Comparison of ENCODE assay signal across 9 cellular contexts in the genomic region with DNA sequence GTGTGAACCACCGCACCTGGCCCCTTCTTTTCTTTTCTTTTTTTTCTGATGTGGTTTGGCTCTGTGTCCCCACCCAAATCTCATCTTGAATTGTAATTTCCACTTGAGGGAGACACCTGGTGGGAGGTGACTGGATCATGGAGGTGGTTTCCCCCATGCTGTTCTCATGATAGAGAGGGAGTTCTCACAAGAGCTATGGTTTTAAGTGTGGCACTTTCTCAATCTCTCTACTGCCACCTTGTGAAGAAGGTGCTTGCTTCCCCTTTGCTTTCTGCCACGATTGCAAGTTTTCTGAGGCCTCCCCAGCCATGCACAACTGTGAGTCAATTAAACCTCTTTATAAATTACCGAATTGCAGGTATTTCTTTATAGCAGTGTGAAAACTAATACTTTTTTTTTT. TPM values are rescaled to one million over a fixed set of nuclear protein-coding genes. Genes with fewer than 3 reads are reported as not detected.
DNase-seq lines count a peak whose midpoint lies in the region; ATAC-seq, FAIRE-seq and TF ChIP-seq lines count a peak whose summit lies in the region.
"Had no signal": no experiment of that assay in that cellular context is flagged by ENCODE, and none has a peak within 500 bp of the region (broad histone marks: within the 10 kb centered on the region; RNA-seq: fewer than 3 reads in every experiment).

No MANE protein-coding gene starts in this region.

- H4K20me1 ChIP-seq in endothelial cell of umbilical vein (replicated peaks; ENCODE audit: control insufficient read depth, extremely low read depth, insufficient read depth, low read length), result no peaks in the 10 kb centered on the region

- DNase-seq in A549 (ENCODE audit: low read depth in 1 of 2, low spot score in 1 of 2), result peak in 1 of 2 experiments; percentile 62
- DNase-seq in OCI-M1 (lab: John Stamatoyannopoulos, UW), result peak; percentile 66
- peak; percentile 26 for DNase-seq in endothelial cell of umbilical vein (ENCODE audit: low read depth, low spot score)
- DNase-seq in endothelial cell (ENCODE audit: low spot score), result no peak
- DNase-seq in occipital lobe (lab: John Stamatoyannopoulos, UW), result no peak
- DNase-seq in psoas muscle, result no peak
- DNase-seq: T-helper 9 cell had no signal

- peaks cover 3% of the 10 kb centered on the region for H3K27me3 Mint-ChIP-seq in endothelial cell (ENCODE audit: unreplicated experiment)

- H3K4me2 ChIP-seq in A549, result no peak overlapping the region
- H3K4me2 ChIP-seq in endothelial cell of umbilical vein (ENCODE audit: insufficient read depth, low read length), result no peak overlapping the region

- intact Hi-C loops in endothelial cell of umbilical vein (cut with micrococcal nuclease) (loop anchor here (1.0 to 10.0 kb wide), 3 partner anchors 44 to 177 kb away; a partner anchor contains a TSS), psoas muscle (cut with DNase I) (loop anchor here in 1 of 2 donors (10.0 kb wide), 1 partner anchor 177 kb away; a partner anchor contains a TSS)

- no peak for TF ChIP-seq EP300 in A549 (IDR thresholded peaks at IDR 0.05)

- peaks cover 8% of the 10 kb centered on the region for H3K4me1 ChIP-seq in A549
- H3K4me1 ChIP-seq in endothelial cell of umbilical vein (ENCODE audit: control insufficient read depth, extremely low read depth, insufficient read depth, low read length), result peaks cover 5% of the 10 kb centered on the region
- peaks cover 13% of the 10 kb centered on the region for H3K4me1 ChIP-seq in psoas muscle

- dilution Hi-C loops in endothelial cell of umbilical vein (cut with MboI; ENCODE audit: extremely low pct_ligation_motif_present, low sequenced_read_pairs), result no loop called here

- H3K27me3 ChIP-seq in endothelial cell of umbilical vein (ENCODE audit: control insufficient read depth in 2 of 2, insufficient read depth in 2 of 2, low read length in 2 of 2), result no peaks in the 10 kb centered on the region
- no peaks in the 10 kb centered on the region for H3K27me3 ChIP-seq in psoas muscle (ENCODE audit: insufficient read depth in 3 of 3, low read length in 2 of 3)

- ATAC-seq in A549, result peak in 1 of 2 experiments; percentile 31; a peak in 2 of 6 replicates
- no peak for ATAC-seq in GM18520 (IDR thresholded peaks at IDR 0.05; ENCODE audit: unreplicated experiment)
- ATAC-seq in psoas muscle, result no peak

- BruUV-seq in endothelial cell of umbilical vein (replicated peaks; lab: Mats Ljungman, UMichigan), result no TSS peak

- WGBS in A549 (ENCODE audit: missing lambda C conversion rate), result 39% methylated on average over 3 of the region's 3 CpGs
- 51 to 62% (median 60%) methylated on average over 3 of the region's 3 CpGs for WGBS in psoas muscle, 3 donors

- CTCF ChIA-PET in A549 (lab: Yijun Ruan, JAX) (interaction anchor here (0.5 to 1.7 kb wide), 8 partner anchors 9 to 179 kb away, joined by 3 to 8 read pairs (median 4); no protein-coding TSS in a partner anchor), endothelial cell of umbilical vein (lab: Charles Lee) (interaction anchor here (0.5 to 2.2 kb wide), 17 partner anchors 10 to 211 kb away, joined by 3 to 15 read pairs (median 3); a partner anchor contains a TSS)

- peak; percentile 34 to 45; a peak in 2 of 5 replicates for TF ChIP-seq RAD21 in A549 (conservative IDR thresholded peaks at IDR 0.05 in 1 of 2, IDR thresholded peaks at IDR 0.05 in 1 of 2)

- peaks cover 14% of the 10 kb centered on the region for H3K4me1 Mint-ChIP-seq in endothelial cell (ENCODE audit: unreplicated experiment)

- no peaks in the 10 kb centered on the region for H3K9me3 Mint-ChIP-seq in endothelial cell (ENCODE audit: unreplicated experiment)

- H3K9me1 ChIP-seq in endothelial cell of umbilical vein (replicated peaks; ENCODE audit: control insufficient read depth, extremely low read depth, insufficient read depth, low read length), result no peaks in the 10 kb centered on the region

- H3K36me3 ChIP-seq in endothelial cell of umbilical vein (ENCODE audit: control insufficient read depth in 2 of 2, extremely low read depth in 1 of 2, insufficient read depth in 2 of 2, low read length in 2 of 2) (peaks cover 0 to 2% of the 10 kb centered on the region in 2 experiments), psoas muscle (ENCODE audit: insufficient read depth in 1 of 2, low read depth in 1 of 2) (no peaks in the 10 kb centered on the region)

- no peak overlapping the region for H2AFZ ChIP-seq in endothelial cell of umbilical vein (ENCODE audit: low read depth, low read length)

- H3K9me3 ChIP-seq in A549 (no peaks in the 10 kb centered on the region), endothelial cell of umbilical vein (replicated peaks; ENCODE audit: control insufficient read depth, insufficient read depth, low read length) (no peaks in the 10 kb centered on the region), psoas muscle (no peaks in the 10 kb centered on the region)

- FAIRE-seq in A549 (lab: Jason Lieb, UNC) (no peak), endothelial cell of umbilical vein (lab: Jason Lieb, UNC) (peak; percentile 26)

- TF ChIP-seq CTCF in A549 (IDR thresholded peaks at IDR 0.05) (peak; percentile 41), GM12872 (IDR thresholded peaks at IDR 0.05; ENCODE audit: insufficient read depth, low read depth, low read length) (peak; percentile 54; the same call in 2 of the 3 replicates), endothelial cell of umbilical vein (IDR thresholded peaks at IDR 0.05; ENCODE audit: extremely low read depth in 1 of 2, insufficient read depth in 1 of 2, low read depth in 1 of 2, low read length in 2 of 2) (peak; percentile 17 to 53), endothelial cell (IDR thresholded peaks at IDR 0.05; ENCODE audit: unreplicated experiment) (no peak), psoas muscle (IDR thresholded peaks at IDR 0.05) (no peak)

- POLR2A ChIA-PET in A549 (lab: Yijun Ruan, JAX) (no interaction called here), endothelial cell of umbilical vein (lab: Charles Lee) (interaction anchor here (0.5 kb wide), 1 partner anchor 61 kb away, joined by 4 read pairs; no protein-coding TSS in a partner anchor)

- no peak overlapping the region for H3K27ac Mint-ChIP-seq in endothelial cell (ENCODE audit: unreplicated experiment)

- no peak overlapping the region for H3K9ac ChIP-seq in endothelial cell of umbilical vein (replicated peaks; ENCODE audit: extremely low read depth, insufficient read depth, low read length)

- no peaks in the 10 kb centered on the region for H3K36me3 Mint-ChIP-seq in endothelial cell (ENCODE audit: low read depth, unreplicated experiment)

- TF ChIP-seq POLR2A in A549 (IDR thresholded peaks at IDR 0.05; ENCODE audit: low read length) (no peak), endothelial cell of umbilical vein (IDR thresholded peaks at IDR 0.05; ENCODE audit: low read depth, low read length) (no peak)

- H3K4me3 Mint-ChIP-seq in endothelial cell (ENCODE audit: unreplicated experiment), result no peak overlapping the region

- H3K79me2 ChIP-seq in endothelial cell of umbilical vein (ENCODE audit: control insufficient read depth, insufficient read depth, low read length), result no peaks in the 10 kb centered on the region

- H3K4me3 ChIP-seq in A549 (no peak overlapping the region), endothelial cell of umbilical vein (replicated peaks in 1 of 3; ENCODE audit: insufficient read depth in 1 of 3, low read depth in 1 of 3, low read length in 3 of 3) (no peak overlapping the region), psoas muscle (no peak overlapping the region)

- H3K27ac ChIP-seq in A549, result no peak overlapping the region
- no peak overlapping the region for H3K27ac ChIP-seq in endothelial cell of umbilical vein (ENCODE audit: insufficient read depth, low read depth, low read length)
- no peak overlapping the region for H3K27ac ChIP-seq in psoas muscle

RNA-seq across cellular contexts. Expression of a gene that starts 4.9 kb away (rescaled TPM):
- polyA plus RNA-seq in A549 (2011; rRNA removed) (4.3 and 5.6 TPM in 2 replicates), A549 (2017; fragmentation: RNase III; extraction: RNeasy Plus Mini Kit Qiagen cat#74134 plus additional on column Dnase treatment) (3.8 to 4.2 TPM (median 3.9 TPM) in 3 replicates), endothelial cell of umbilical vein (188 and 199 TPM in 2 replicates), psoas muscle (1 to 10 TPM; 5.9 to 9.9 (median 7.0) TPM)
- polyA plus RNA-seq in A549 (2012; cell fraction: cytosol; rRNA removed), result 2.9 and 3.6 TPM in 2 replicates
- polyA plus RNA-seq in A549 (2012; cell fraction: nucleus; rRNA removed), result 5.3 and 5.7 TPM in 2 replicates
- 7.1 and 10.1 TPM in 2 replicates for polyA minus RNA-seq in A549 (2011; rRNA and poly(A)+ RNA removed)
- total RNA-seq in endothelial cell of umbilical vein (62.3 and 80.6 TPM in 2 replicates), endothelial cell (ENCODE audit: unreplicated experiment) (59.5 TPM), occipital lobe (8.4 TPM), psoas muscle (10 to 100 TPM in 1 of 4 donors, 1 to 10 TPM in 3; 5.5 to 11.7 (median 9.0) TPM)
- 129 and 141 TPM in 2 replicates for polyA plus RNA-seq in endothelial cell of umbilical vein (2011; cell fraction: cytosol; rRNA removed)
- polyA plus RNA-seq in endothelial cell of umbilical vein (2011; cell fraction: nucleus; rRNA removed), result 57.5 and 65.2 TPM in 2 replicates
- polyA plus RNA-seq in endothelial cell of umbilical vein (2012), result 46.9 and 47.3 TPM in 2 replicates
- polyA minus RNA-seq in endothelial cell of umbilical vein, result 105 and 138 TPM in 2 replicates
- polyA minus RNA-seq in endothelial cell of umbilical vein (2011; cell fraction: cytosol; rRNA and poly(A)+ RNA removed), result not detected
- polyA minus RNA-seq in endothelial cell of umbilical vein (2011; cell fraction: nucleus; rRNA and poly(A)+ RNA removed), result 24.6 and 27.6 TPM in 2 replicates

RNA-seq across cellular contexts. Expression of a gene that starts 10.3 kb away (rescaled TPM):
- polyA plus RNA-seq in A549 (2011; rRNA removed) (107 and 131 TPM in 2 replicates), A549 (2017; fragmentation: RNase III; extraction: RNeasy Plus Mini Kit Qiagen cat#74134 plus additional on column Dnase treatment) (111 to 116 TPM (median 111 TPM) in 3 replicates), endothelial cell of umbilical vein (135 and 154 TPM in 2 replicates), psoas muscle (100 to 1,000 TPM in 1 of 3 donors, 10 to 100 TPM in 2; 55.9 to 100 (median 69.4) TPM)
- 142 and 175 TPM in 2 replicates for polyA plus RNA-seq in A549 (2012; cell fraction: cytosol; rRNA removed)
- 231 and 283 TPM in 2 replicates for polyA plus RNA-seq in A549 (2012; cell fraction: nucleus; rRNA removed)
- 211 and 221 TPM in 2 replicates for polyA minus RNA-seq in A549 (2011; rRNA and poly(A)+ RNA removed)
- total RNA-seq in endothelial cell of umbilical vein (106 and 110 TPM in 2 replicates), endothelial cell (ENCODE audit: unreplicated experiment) (84.0 TPM), occipital lobe (41.3 TPM), psoas muscle (10 to 100 TPM; 32.8 to 74.8 (median 63.7) TPM)
- 82.6 and 104 TPM in 2 replicates for polyA plus RNA-seq in endothelial cell of umbilical vein (2011; cell fraction: cytosol; rRNA removed)
- polyA plus RNA-seq in endothelial cell of umbilical vein (2011; cell fraction: nucleus; rRNA removed), result 102 and 108 TPM in 2 replicates
- 58.8 and 78.0 TPM in 2 replicates for polyA plus RNA-seq in endothelial cell of umbilical vein (2012)
- 78.9 and 111 TPM in 2 replicates for polyA minus RNA-seq in endothelial cell of umbilical vein
- 51.4 TPM for polyA minus RNA-seq in endothelial cell of umbilical vein (2011; cell fraction: cytosol; rRNA and poly(A)+ RNA removed)
- 53.8 and 54.5 TPM in 2 replicates for polyA minus RNA-seq in endothelial cell of umbilical vein (2011; cell fraction: nucleus; rRNA and poly(A)+ RNA removed)

RNA-seq across cellular contexts. Expression of a gene that starts 27.6 kb away (rescaled TPM):
- 8.7 and 10.8 TPM in 2 replicates for polyA plus RNA-seq in A549 (2011; rRNA removed)
- 22.6 and 33.3 TPM in 2 replicates for polyA plus RNA-seq in A549 (2012; cell fraction: cytosol; rRNA removed)
- 26.5 and 45.0 TPM in 2 replicates for polyA plus RNA-seq in A549 (2012; cell fraction: nucleus; rRNA removed)
- 10.4 to 14.0 TPM (median 12.5 TPM) in 3 replicates for polyA plus RNA-seq in A549 (2017; fragmentation: RNase III; extraction: RNeasy Plus Mini Kit Qiagen cat#74134 plus additional on column Dnase treatment)
- polyA minus RNA-seq in A549 (2011; rRNA and poly(A)+ RNA removed), result 3.7 and 7.6 TPM in 2 replicates
- total RNA-seq in endothelial cell of umbilical vein, result not detected in 2 replicates
- polyA plus RNA-seq in endothelial cell of umbilical vein, result 0.06 TPM in 1 of 2 replicates, not detected in the other
- not detected in 2 replicates for polyA plus RNA-seq in endothelial cell of umbilical vein (2011; cell fraction: cytosol; rRNA removed)
- polyA plus RNA-seq in endothelial cell of umbilical vein (2011; cell fraction: nucleus; rRNA removed), result not detected in 2 replicates
- not detected in 2 replicates for polyA plus RNA-seq in endothelial cell of umbilical vein (2012)
- not detected in 2 replicates for polyA minus RNA-seq in endothelial cell of umbilical vein
- not detected for polyA minus RNA-seq in endothelial cell of umbilical vein (2011; cell fraction: cytosol; rRNA and poly(A)+ RNA removed)
- polyA minus RNA-seq in endothelial cell of umbilical vein (2011; cell fraction: nucleus; rRNA and poly(A)+ RNA removed), result not detected in 2 replicates
- 3.0 TPM for total RNA-seq in endothelial cell (ENCODE audit: unreplicated experiment)
- total RNA-seq in occipital lobe, result 0.94 TPM
- 1 to 10 TPM in 3 of 4 donors, under 1 TPM in 1; 0.80 to 2.7 (median 1.3) TPM for total RNA-seq in psoas muscle
- polyA plus RNA-seq in psoas muscle, result under 1 TPM; 0.21 to 0.63 (median 0.39) TPM

RNA-seq across cellular contexts. Expression of a gene that starts 33.5 kb away (rescaled TPM):
- polyA plus RNA-seq in A549 (2011; rRNA removed) (1.9 and 2.0 TPM in 2 replicates), A549 (2017; fragmentation: RNase III; extraction: RNeasy Plus Mini Kit Qiagen cat#74134 plus additional on column Dnase treatment) (3.0 to 3.3 TPM (median 3.3 TPM) in 3 replicates), endothelial cell of umbilical vein (10.7 and 14.8 TPM in 2 replicates), psoas muscle (10 to 100 TPM in 1 of 3 donors, 1 to 10 TPM in 2; 2.6 to 11.0 (median 6.8) TPM)
- 2.6 and 4.3 TPM in 2 replicates for polyA plus RNA-seq in A549 (2012; cell fraction: cytosol; rRNA removed)
- polyA plus RNA-seq in A549 (2012; cell fraction: nucleus; rRNA removed), result 4.2 and 7.8 TPM in 2 replicates
- polyA minus RNA-seq in A549 (2011; rRNA and poly(A)+ RNA removed), result 1.6 and 1.7 TPM in 2 replicates
- total RNA-seq in endothelial cell of umbilical vein (15.3 TPM in 2 replicates), endothelial cell (ENCODE audit: unreplicated experiment) (8.4 TPM), occipital lobe (5.5 TPM), psoas muscle (10 to 100 TPM in 1 of 4 donors, 1 to 10 TPM in 3; 5.8 to 11.5 (median 7.2) TPM)
- polyA plus RNA-seq in endothelial cell of umbilical vein (2011; cell fraction: cytosol; rRNA removed), result 6.9 and 9.2 TPM in 2 replicates
- 4.6 and 5.5 TPM in 2 replicates for polyA plus RNA-seq in endothelial cell of umbilical vein (2011; cell fraction: nucleus; rRNA removed)
- polyA plus RNA-seq in endothelial cell of umbilical vein (2012), result 9.7 and 10.3 TPM in 2 replicates
- 8.3 and 9.2 TPM in 2 replicates for polyA minus RNA-seq in endothelial cell of umbilical vein
- 2.9 TPM for polyA minus RNA-seq in endothelial cell of umbilical vein (2011; cell fraction: cytosol; rRNA and poly(A)+ RNA removed)
- 3.8 and 6.2 TPM in 2 replicates for polyA minus RNA-seq in endothelial cell of umbilical vein (2011; cell fraction: nucleus; rRNA and poly(A)+ RNA removed)

RNA-seq across cellular contexts. Expression of a gene that starts 55.5 kb away (rescaled TPM):
- not detected in 2 replicates for polyA plus RNA-seq in A549 (2011; rRNA removed)
- not detected in 2 replicates for polyA plus RNA-seq in A549 (2012; cell fraction: cytosol; rRNA removed)
- 0.02 TPM in 1 of 2 replicates, not detected in the other for polyA plus RNA-seq in A549 (2012; cell fraction: nucleus; rRNA removed)
- not detected in 3 replicates for polyA plus RNA-seq in A549 (2017; fragmentation: RNase III; extraction: RNeasy Plus Mini Kit Qiagen cat#74134 plus additional on column Dnase treatment)
- polyA minus RNA-seq in A549 (2011; rRNA and poly(A)+ RNA removed), result not detected in 2 replicates
- total RNA-seq in endothelial cell of umbilical vein, result 0.15 TPM in 1 of 2 replicates, not detected in the other
- 0.04 and 0.11 TPM in 2 replicates for polyA plus RNA-seq in endothelial cell of umbilical vein
- 0.01 and 0.06 TPM in 2 replicates for polyA plus RNA-seq in endothelial cell of umbilical vein (2011; cell fraction: cytosol; rRNA removed)
- 0.07 and 0.22 TPM in 2 replicates for polyA plus RNA-seq in endothelial cell of umbilical vein (2011; cell fraction: nucleus; rRNA removed)
- 0.10 and 0.11 TPM in 2 replicates for polyA plus RNA-seq in endothelial cell of umbilical vein (2012)
- polyA minus RNA-seq in endothelial cell of umbilical vein, result 1.9 TPM in 1 of 2 replicates, not detected in the other
- not detected for polyA minus RNA-seq in endothelial cell of umbilical vein (2011; cell fraction: cytosol; rRNA and poly(A)+ RNA removed)
- polyA minus RNA-seq in endothelial cell of umbilical vein (2011; cell fraction: nucleus; rRNA and poly(A)+ RNA removed), result not detected in 2 replicates
- total RNA-seq in endothelial cell (ENCODE audit: unreplicated experiment), result 1.4 TPM
- total RNA-seq in occipital lobe, result 1.4 TPM
- total RNA-seq in psoas muscle, result not detected
- polyA plus RNA-seq in psoas muscle, result not detected

Comparison
In these comparisons a context has a peak if more than half of its experiments do, and no peak if none do; other contexts are left out.
1. DNase-seq: peak in OCI-M1 (single experiment) and endothelial cell of umbilical vein (single experiment); none in endothelial cell (single experiment), occipital lobe (single experiment) and psoas muscle (0 of 2).
2. CTCF ChIP-seq: peak in A549 (single experiment), GM12872 (single experiment) and endothelial cell of umbilical vein (2 of 2); none in endothelial cell (single experiment) and psoas muscle (single experiment).